ENCODE assay signal across 18 cellular contexts in genomic region chr1:150558328-150558727, GRCh38. TPM values are rescaled to one million over a fixed set of nuclear protein-coding genes. Genes with fewer than 3 reads are reported as not detected.
A peak's percentile ranks its signal among the peaks of the same experiment; 100 is the strongest.
DNase-seq lines count a peak whose midpoint lies in the region; ATAC-seq and TF ChIP-seq lines count a peak whose summit lies in the region.
"Had no signal": no experiment of that assay in that cellular context is flagged by ENCODE, and none has a peak within 500 bp of the region (broad histone marks: within the 10 kb centered on the region; RNA-seq: fewer than 3 reads in every experiment).

No MANE protein-coding gene starts in this region.

- H2BK5ac ChIP-seq in trophoblast cell (ENCODE audit: low read depth, low read length, poor library complexity) = peak overlapping the region; percentile 4

- H3K14ac ChIP-seq in trophoblast cell (ENCODE audit: low read length) = peak overlapping the region; percentile 11

- no peak for TF ChIP-seq CTCF in heart right ventricle (IDR thresholded peaks at IDR 0.05)
- no peak for TF ChIP-seq CTCF in fibroblast of the aortic adventitia (IDR thresholded peaks at IDR 0.05; ENCODE audit: insufficient read depth, low read length)
- no peak for TF ChIP-seq CTCF in upper lobe of right lung (IDR thresholded peaks at IDR 0.05)
- TF ChIP-seq CTCF in WTC11 (IDR thresholded peaks at IDR 0.05) = no peak

- H3K23ac ChIP-seq in trophoblast cell (ENCODE audit: low read length) = no peak overlapping the region

- H3K18ac ChIP-seq in trophoblast cell (ENCODE audit: low read length) = no peak overlapping the region

- intact Hi-C loops in heart right ventricle (cut with DNase I) = loop anchor here in 3 of 10 donors (10.0 kb wide), 2 partner anchors 246 to 256 kb away; partner anchors contain the start of gene CTSK (in 1 of the 3)
- intact Hi-C loops in cardiac septum (cut with DNase I) = loop anchor here (5.0 to 10.0 kb wide), 2 partner anchors 96 to 194 kb away; partner anchors contain the start of gene RPRD2
- intact Hi-C loops in upper lobe of right lung (cut with DNase I) = no loop called here

- H3K9me3 ChIP-seq in heart right ventricle = no peaks in the 10 kb centered on the region
- H3K9me3 ChIP-seq in trophoblast cell (ENCODE audit: insufficient read depth, low read depth, low read length) = peaks cover 3% of the 10 kb centered on the region
- H3K9me3 ChIP-seq in upper lobe of right lung = no peaks in the 10 kb centered on the region
- H3K9me3 ChIP-seq: mucosa of descending colon, Peyer's patch had no signal

- no peak for ATAC-seq in heart right ventricle
- ATAC-seq in upper lobe of right lung = no peak
- ATAC-seq in GM18868 (IDR thresholded peaks at IDR 0.05; ENCODE audit: unreplicated experiment) = no peak
- ATAC-seq in WTC11 = no peak
- ATAC-seq: GM23338, mucosa of descending colon had no signal

- H3K27me3 ChIP-seq in heart right ventricle = no peaks in the 10 kb centered on the region
- no peaks in the 10 kb centered on the region for H3K27me3 ChIP-seq in trophoblast cell (ENCODE audit: insufficient read depth, low read length)
- H3K27me3 ChIP-seq in upper lobe of right lung = no peaks in the 10 kb centered on the region
- H3K27me3 ChIP-seq: brain microvascular endothelial cell, Peyer's patch had no signal

- H4K8ac ChIP-seq in trophoblast cell (ENCODE audit: low read depth, low read length) = no peak overlapping the region

- H3K4me3 ChIP-seq in heart right ventricle = peak overlapping the region in 6 of 10 donors; percentile 24 to 39 (median 34)
- H3K4me3 ChIP-seq in fibroblast of the aortic adventitia (ENCODE audit: low read depth, low read length) = peak overlapping the region; percentile 28
- no peak overlapping the region for H3K4me3 ChIP-seq in trophoblast cell (ENCODE audit: low read depth, low read length)
- H3K4me3 ChIP-seq in upper lobe of right lung = peak overlapping the region; percentile 44
- H3K4me3 ChIP-seq: GM23338, mucosa of descending colon, Peyer's patch, smooth muscle cell had no signal

- no peak overlapping the region for H2AFZ ChIP-seq in trophoblast cell (ENCODE audit: insufficient read depth, low read length, poor library complexity)
- H2AFZ ChIP-seq: GM23338, parathyroid adenoma had no signal

- H3K27ac Mint-ChIP-seq in WTC11 = no peak overlapping the region
- H3K27ac Mint-ChIP-seq: GM23338 had no signal

- peak overlapping the region; percentile 9 for H2BK12ac ChIP-seq in trophoblast cell (ENCODE audit: low read length)

- H3K79me2 ChIP-seq in trophoblast cell (ENCODE audit: control insufficient read depth, insufficient read depth, low read length, poor library complexity) = peaks cover 10% of the 10 kb centered on the region
- H3K79me2 ChIP-seq: parathyroid adenoma had no signal

- no peak overlapping the region for H2AK5ac ChIP-seq in trophoblast cell (ENCODE audit: low read length)

- no peak overlapping the region for H3K4me3 Mint-ChIP-seq in WTC11
- H3K4me3 Mint-ChIP-seq: GM23338 had no signal

- H3K36me3 Mint-ChIP-seq in WTC11 = peaks cover 4% of the 10 kb centered on the region; the same call in 1 of the 2 replicates

- CTCF ChIA-PET in WTC11 (lab: Charles Lee) = interaction anchor here (1.5 to 7.9 kb wide), 4 partner anchors 8 to 27 kb away, joined by 7 to 144 read pairs (median 82); partner anchors contain the start of gene ADAMTSL4

- H3K4me1 ChIP-seq in heart right ventricle (peaks cover 27 to 52% (median 42%) of the 10 kb centered on the region in 9 donors), trophoblast cell (ENCODE audit: control insufficient read depth in 1 of 2, insufficient read depth in 2 of 2, low read length in 2 of 2) (peaks cover 26 to 30% of the 10 kb centered on the region in 2 experiments), upper lobe of right lung (peaks cover 38% of the 10 kb centered on the region)

- H4K91ac ChIP-seq in trophoblast cell (ENCODE audit: low read depth, low read length) = peak overlapping the region; percentile 8

- H3K27ac ChIP-seq in heart right ventricle = peak overlapping the region in 8 of 10 donors; percentile 13 to 100 (median 100)
- H3K27ac ChIP-seq in trophoblast cell (ENCODE audit: low read depth, low read length) = no peak overlapping the region
- peak overlapping the region; percentile 37 for H3K27ac ChIP-seq in upper lobe of right lung
- H3K27ac ChIP-seq: brain microvascular endothelial cell, parathyroid adenoma had no signal

- no peak overlapping the region for H3K4me2 ChIP-seq in trophoblast cell (ENCODE audit: low read length)
- H3K4me2 ChIP-seq: GM23338, smooth muscle cell had no signal

- DNase-seq in heart right ventricle = no peak
- no peak for DNase-seq in cardiac septum (ENCODE audit: low spot score)
- no peak for DNase-seq in fibroblast of the aortic adventitia (ENCODE audit: low read depth)
- DNase-seq in trophoblast cell = no peak
- DNase-seq in upper lobe of right lung = no peak
- DNase-seq in WTC11 (ENCODE audit: low spot score) = no peak
- DNase-seq in NCI-H146 treated with DMSO at 0.1 percent for 48 hours (lab: John Stamatoyannopoulos, UW; ENCODE audit: unreplicated experiment) = no peak
- DNase-seq: activated CD4-positive, alpha-beta T cell treated with anti-CD3 and anti-CD28 coated beads, Interleukin-2, amount 50 U/mL, for 4 hours; activated naive CD4-positive, alpha-beta T cell treated with anti-CD3 and anti-CD28 coated beads, Interleukin-2, amount 50 U/mL, for 16 hours; brain microvascular endothelial cell; NCI-H2171 had no signal

- no peak overlapping the region for H4K12ac ChIP-seq in trophoblast cell (ENCODE audit: low read depth, low read length)

- H3K9ac ChIP-seq in trophoblast cell (ENCODE audit: low read length) = no peak overlapping the region
- H3K9ac ChIP-seq: parathyroid adenoma had no signal

- no peak overlapping the region for H3K4ac ChIP-seq in trophoblast cell (ENCODE audit: low read depth, low read length)

- peaks cover 0 to 46% (median 0%) of the 10 kb centered on the region in 9 donors for H3K36me3 ChIP-seq in heart right ventricle
- H3K36me3 ChIP-seq in trophoblast cell (ENCODE audit: control insufficient read depth in 1 of 2, insufficient read depth in 2 of 2, low read length in 2 of 2) = peaks cover 25 to 29% of the 10 kb centered on the region in 2 experiments
- peaks cover 12% of the 10 kb centered on the region for H3K36me3 ChIP-seq in upper lobe of right lung
- H3K36me3 ChIP-seq: brain microvascular endothelial cell had no signal

- H3K4me1 Mint-ChIP-seq in WTC11 = peaks cover 34% of the 10 kb centered on the region

- H3K79me1 ChIP-seq in trophoblast cell (ENCODE audit: low read length) = peaks cover 30% of the 10 kb centered on the region

- no peak overlapping the region for H2BK120ac ChIP-seq in trophoblast cell (ENCODE audit: insufficient read depth, low read length, poor library complexity)

- POLR2A ChIA-PET in WTC11 (lab: Charles Lee) = interaction anchor here (0.6 to 1.3 kb wide), 4 partner anchors 9 to 56 kb away, joined by 4 read pairs; partner anchors contain the start of genes ADAMTSL4 and MCL1

- no peaks in the 10 kb centered on the region for H3K9me3 Mint-ChIP-seq in WTC11
- H3K9me3 Mint-ChIP-seq: GM23338 had no signal

- no peaks in the 10 kb centered on the region for H3K27me3 Mint-ChIP-seq in WTC11 (ENCODE audit: low read depth)

- 82 to 83% methylated on average over 15 of the region's 15 CpGs for WGBS in heart right ventricle, 2 donors
- no CpG with 5 or more reads among the region's 15 CpGs for WGBS in trophoblast cell (ENCODE audit: extremely low coverage, insufficient coverage, insufficient read length)

TF ChIP-seq in WTC11, 78 proteins besides CTCF, POLR2A, EP300 and RAD21 (continues in another document):
- no peak for TF ChIP-seq NR2C2 (CRISPR knock-in tag; IDR thresholded peaks at IDR 0.05)
- no peak for TF ChIP-seq ZNF423 (CRISPR knock-in tag; IDR thresholded peaks at IDR 0.05)
- no peak for TF ChIP-seq IRF2 (CRISPR knock-in tag; IDR thresholded peaks at IDR 0.05; ENCODE audit: borderline replicate concordance, low read depth)
- no peak for TF ChIP-seq ZNF263 (CRISPR knock-in tag; IDR thresholded peaks at IDR 0.05; ENCODE audit: low read depth)
- no peak for TF ChIP-seq SMAD3 (CRISPR knock-in tag; IDR thresholded peaks at IDR 0.05; ENCODE audit: borderline replicate concordance)
- no peak for TF ChIP-seq IRF1 (CRISPR knock-in tag; IDR thresholded peaks at IDR 0.05)

RNA-seq across cellular contexts. Expression of gene ADAMTSL4, which starts 9.1 kb away (rescaled TPM):
- 10 to 100 TPM; 22.2 to 86.5 (median 40.7) TPM for total RNA-seq in heart right ventricle
- 10 to 100 TPM; 46.6 to 71.4 TPM for polyA plus RNA-seq in heart right ventricle
- total RNA-seq in cardiac septum = 28.9 TPM
- 11.9 and 13.0 TPM in 2 replicates for total RNA-seq in fibroblast of the aortic adventitia (ENCODE audit: low replicate concordance)
- polyA plus RNA-seq in trophoblast cell (2013) = 33.2 and 33.6 TPM in 2 replicates
- total RNA-seq in upper lobe of right lung = 99.2 TPM
- 6.6 to 14.7 TPM (median 14.1 TPM) in 3 replicates for total RNA-seq in WTC11 (2021)

RNA-seq across cellular contexts. Expression of gene MCL1, which starts 21.1 kb away (rescaled TPM):
- 100 to 1,000 TPM in 8 of 10 donors, 10 to 100 TPM in 2; 76.4 to 155 (median 122) TPM for total RNA-seq in heart right ventricle
- polyA plus RNA-seq in heart right ventricle = 10 to 100 TPM; 54.3 to 77.7 TPM
- total RNA-seq in cardiac septum = 145 TPM
- total RNA-seq in fibroblast of the aortic adventitia (ENCODE audit: low replicate concordance) = 130 and 212 TPM in 2 replicates
- 119 and 120 TPM in 2 replicates for polyA plus RNA-seq in trophoblast cell (2013)
- total RNA-seq in upper lobe of right lung = 325 TPM
- 191 to 212 TPM (median 204 TPM) in 3 replicates for total RNA-seq in WTC11 (2021)

RNA-seq across cellular contexts. Expression of gene FALEC, which starts 42.8 kb away (rescaled TPM):
- total RNA-seq in heart right ventricle (under 1 TPM in 2 of 10 donors, not detected in 8; 0.46 to 0.60 TPM), cardiac septum (0.46 TPM), fibroblast of the aortic adventitia (ENCODE audit: low replicate concordance) (not detected in 2 replicates), upper lobe of right lung (1.0 TPM), WTC11 (2021) (0.71 to 1.2 TPM (median 1.0 TPM) in 3 replicates)
- polyA plus RNA-seq in heart right ventricle = not detected
- 0.14 TPM in 1 of 2 replicates, not detected in the other for polyA plus RNA-seq in trophoblast cell (2013)
- total RNA-seq: GM23338, mucosa of descending colon, Peyer's patch, smooth muscle cell, urinary bladder had no signal

RNA-seq across cellular contexts. Expression of gene ECM1, which starts 50.4 kb away (rescaled TPM):
- total RNA-seq in heart right ventricle (10 to 100 TPM in 8 of 10 donors, 1 to 10 TPM in 2; 5.8 to 26.3 (median 12.8) TPM), cardiac septum (14.5 TPM), fibroblast of the aortic adventitia (ENCODE audit: low replicate concordance) (8.0 and 45.2 TPM in 2 replicates), upper lobe of right lung (15.5 TPM), WTC11 (2021) (0.69 to 1.6 TPM (median 0.76 TPM) in 3 replicates)
- 10 to 100 TPM; 24.7 to 28.2 TPM for polyA plus RNA-seq in heart right ventricle
- 10.8 and 11.8 TPM in 2 replicates for polyA plus RNA-seq in trophoblast cell (2013)
